In genomic region chr12:111190741-111191526, GRCh38 we compare ENCODE assay signal across 26 cellular contexts.
"Had no signal": no experiment of that assay in that cellular context is flagged by ENCODE, and none has a peak within 500 bp of the region (broad histone marks: within the 10 kb centered on the region; RNA-seq: fewer than 3 reads in every experiment).

No MANE protein-coding gene starts in this region.

- DNase-seq: colonic mucosa; cortex of kidney; effector CD8-positive, alpha-beta T cell; effector memory CD8-positive, alpha-beta T cell; endodermal cell; erythroblast; esophagus squamous epithelium; foreskin fibroblast; foreskin melanocyte; gastrocnemius medialis; glutamatergic neuron; head of caudate nucleus; heart right ventricle; hippocampal formation; left cardiac atrium; left lung; left ventricle myocardium superior; lower lobe of right lung; mesendoderm; midbrain had no signal

- H3K4me1 Mint-ChIP-seq: endodermal cell had no signal

- H3K4me3 ChIP-seq: colonic mucosa, esophagus squamous epithelium, gastrocnemius medialis, heart right ventricle, left lung, lower lobe of right lung had no signal

- H3K27ac ChIP-seq: colonic mucosa, epithelial cell of prostate, esophagus squamous epithelium, gastrocnemius medialis, heart right ventricle, left lung, lower lobe of right lung had no signal

- H3K36me3 ChIP-seq: colonic mucosa, esophagus squamous epithelium, gastrocnemius medialis, heart right ventricle, left lung, lower lobe of right lung had no signal

- H3K4me1 ChIP-seq: colonic mucosa, esophagus squamous epithelium, gastrocnemius medialis, heart right ventricle, left lung, lower lobe of right lung had no signal

- H3K4me3 Mint-ChIP-seq: dendritic cell treated with granulocyte-macrophage colony-stimulating factor and Interleukin-4, amounts not matched to agents 40 ng/mL and 50 ng/mL, for 4 days; effector memory CD8-positive, alpha-beta T cell; endodermal cell had no signal

- H3K9me3 ChIP-seq: colonic mucosa, esophagus squamous epithelium, gastrocnemius medialis, left lung, lower lobe of right lung had no signal

- H3K27ac Mint-ChIP-seq: dendritic cell treated with granulocyte-macrophage colony-stimulating factor and Interleukin-4, amounts not matched to agents 40 ng/mL and 50 ng/mL, for 4 days; effector memory CD8-positive, alpha-beta T cell; endodermal cell had no signal

- H3K9me3 Mint-ChIP-seq: dendritic cell treated with granulocyte-macrophage colony-stimulating factor and Interleukin-4, amounts not matched to agents 40 ng/mL and 50 ng/mL, for 4 days; endodermal cell had no signal

- H3K27me3 ChIP-seq: colonic mucosa had no signal

- FAIRE-seq: endometrium, islet of Langerhans, keratinocyte had no signal

- ATAC-seq: effector memory CD8-positive, alpha-beta T cell; esophagus mucosa; gastrocnemius medialis; heart right ventricle; left cardiac atrium; left lung; left ventricle myocardium superior; lower lobe of right lung had no signal
